2 cellular contexts compared by ENCODE assay signal in the genomic region with DNA sequence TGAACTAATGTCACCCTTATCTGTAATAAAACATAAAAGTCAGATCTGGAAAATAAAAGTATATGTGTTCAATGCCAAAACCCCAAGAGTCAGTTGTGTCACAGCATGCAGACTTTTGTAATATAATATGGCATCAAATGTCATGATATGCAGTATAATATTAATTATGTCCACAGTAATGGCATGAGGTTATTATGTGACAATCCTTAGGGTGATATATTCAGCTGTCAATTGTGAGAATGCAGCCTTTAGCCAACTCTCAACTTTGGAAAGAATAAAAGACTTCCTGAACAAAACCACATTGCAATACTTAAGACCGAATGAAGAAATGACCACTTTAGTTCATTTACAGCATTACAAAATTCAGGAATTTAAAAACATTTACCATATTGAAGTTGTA.
TF ChIP-seq lines count a peak whose summit lies in the region.

No MANE protein-coding gene starts in this region.

TF ChIP-seq in HepG2, 621 proteins besides CTCF, POLR2A, EP300 and RAD21:
- TF ChIP-seq FOXK2 (IDR thresholded peaks at IDR 0.05) (no peak), ZBTB3 (CRISPR knock-in tag; IDR thresholded peaks at IDR 0.05; ENCODE audit: borderline replicate concordance, low read depth) (0 out of 2 replicates have a peak, but pooled peaks have one; percentile 13)

TF ChIP-seq in WTC11, 78 proteins besides CTCF, POLR2A, EP300 and RAD21:
- TF ChIP-seq, protein P1, sequence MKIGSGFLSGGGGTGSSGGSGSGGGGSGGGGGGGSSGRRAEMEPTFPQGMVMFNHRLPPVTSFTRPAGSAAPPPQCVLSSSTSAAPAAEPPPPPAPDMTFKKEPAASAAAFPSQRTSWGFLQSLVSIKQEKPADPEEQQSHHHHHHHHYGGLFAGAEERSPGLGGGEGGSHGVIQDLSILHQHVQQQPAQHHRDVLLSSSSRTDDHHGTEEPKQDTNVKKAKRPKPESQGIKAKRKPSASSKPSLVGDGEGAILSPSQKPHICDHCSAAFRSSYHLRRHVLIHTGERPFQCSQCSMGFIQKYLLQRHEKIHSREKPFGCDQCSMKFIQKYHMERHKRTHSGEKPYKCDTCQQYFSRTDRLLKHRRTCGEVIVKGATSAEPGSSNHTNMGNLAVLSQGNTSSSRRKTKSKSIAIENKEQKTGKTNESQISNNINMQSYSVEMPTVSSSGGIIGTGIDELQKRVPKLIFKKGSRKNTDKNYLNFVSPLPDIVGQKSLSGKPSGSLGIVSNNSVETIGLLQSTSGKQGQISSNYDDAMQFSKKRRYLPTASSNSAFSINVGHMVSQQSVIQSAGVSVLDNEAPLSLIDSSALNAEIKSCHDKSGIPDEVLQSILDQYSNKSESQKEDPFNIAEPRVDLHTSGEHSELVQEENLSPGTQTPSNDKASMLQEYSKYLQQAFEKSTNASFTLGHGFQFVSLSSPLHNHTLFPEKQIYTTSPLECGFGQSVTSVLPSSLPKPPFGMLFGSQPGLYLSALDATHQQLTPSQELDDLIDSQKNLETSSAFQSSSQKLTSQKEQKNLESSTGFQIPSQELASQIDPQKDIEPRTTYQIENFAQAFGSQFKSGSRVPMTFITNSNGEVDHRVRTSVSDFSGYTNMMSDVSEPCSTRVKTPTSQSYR (CRISPR knock-in tag; IDR thresholded peaks at IDR 0.05): no peak
- TF ChIP-seq, protein P2, sequence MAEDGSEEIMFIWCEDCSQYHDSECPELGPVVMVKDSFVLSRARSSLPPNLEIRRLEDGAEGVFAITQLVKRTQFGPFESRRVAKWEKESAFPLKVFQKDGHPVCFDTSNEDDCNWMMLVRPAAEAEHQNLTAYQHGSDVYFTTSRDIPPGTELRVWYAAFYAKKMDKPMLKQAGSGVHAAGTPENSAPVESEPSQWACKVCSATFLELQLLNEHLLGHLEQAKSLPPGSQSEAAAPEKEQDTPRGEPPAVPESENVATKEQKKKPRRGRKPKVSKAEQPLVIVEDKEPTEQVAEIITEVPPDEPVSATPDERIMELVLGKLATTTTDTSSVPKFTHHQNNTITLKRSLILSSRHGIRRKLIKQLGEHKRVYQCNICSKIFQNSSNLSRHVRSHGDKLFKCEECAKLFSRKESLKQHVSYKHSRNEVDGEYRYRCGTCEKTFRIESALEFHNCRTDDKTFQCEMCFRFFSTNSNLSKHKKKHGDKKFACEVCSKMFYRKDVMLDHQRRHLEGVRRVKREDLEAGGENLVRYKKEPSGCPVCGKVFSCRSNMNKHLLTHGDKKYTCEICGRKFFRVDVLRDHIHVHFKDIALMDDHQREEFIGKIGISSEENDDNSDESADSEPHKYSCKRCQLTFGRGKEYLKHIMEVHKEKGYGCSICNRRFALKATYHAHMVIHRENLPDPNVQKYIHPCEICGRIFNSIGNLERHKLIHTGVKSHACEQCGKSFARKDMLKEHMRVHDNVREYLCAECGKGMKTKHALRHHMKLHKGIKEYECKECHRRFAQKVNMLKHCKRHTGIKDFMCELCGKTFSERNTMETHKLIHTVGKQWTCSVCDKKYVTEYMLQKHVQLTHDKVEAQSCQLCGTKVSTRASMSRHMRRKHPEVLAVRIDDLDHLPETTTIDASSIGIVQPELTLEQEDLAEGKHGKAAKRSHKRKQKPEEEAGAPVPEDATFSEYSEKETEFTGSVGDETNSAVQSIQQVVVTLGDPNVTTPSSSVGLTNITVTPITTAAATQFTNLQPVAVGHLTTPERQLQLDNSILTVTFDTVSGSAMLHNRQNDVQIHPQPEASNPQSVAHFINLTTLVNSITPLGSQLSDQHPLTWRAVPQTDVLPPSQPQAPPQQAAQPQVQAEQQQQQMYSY (CRISPR knock-in tag; IDR thresholded peaks at IDR 0.05): no peak
